ENCODE assay signal across 7 cellular contexts in genomic region chr17:66301864-66302741, GRCh38. TPM values are rescaled to one million over a fixed set of nuclear protein-coding genes. Genes with fewer than 3 reads are reported as not detected.
A peak's percentile ranks its signal among the peaks of the same experiment; 100 is the strongest.
DNase-seq lines count a peak whose midpoint lies in the region; ATAC-seq and TF ChIP-seq lines count a peak whose summit lies in the region.

PRKCA (plus strand) TSS chr17:66302613.

- TF ChIP-seq POLR2A in GM15510 (IDR thresholded peaks at IDR 0.05; ENCODE audit: borderline replicate concordance, extremely low read depth, insufficient read length), result peak; percentile 20

- WGBS in liver, result under 1% methylated on average over 100 of the region's 117 CpGs

- H3K9ac ChIP-seq in liver (ENCODE audit: low read depth in 1 of 2, low read length in 2 of 2), result peak within 1 kb of the TSS; percentile 8 to 68

- H3K4me1 ChIP-seq in liver (ENCODE audit: control insufficient read depth in 4 of 4, insufficient read depth in 4 of 4, low read length in 3 of 4), result peaks cover 6 to 22% (median 14%) of the 10 kb centered on the region in 4 donors

- DNase-seq in NCI-H345 (lab: John Stamatoyannopoulos, UW), result peak; percentile 79
- DNase-seq in activated CD4-positive, alpha-beta T cell treated with anti-CD3 and anti-CD28 coated beads, Interleukin-2, amount 50 U/mL, for 48 hours, result peak; percentile 69 to 75
- peak; percentile 25 to 79 for DNase-seq in dermis microvascular lymphatic vessel endothelial cell (ENCODE audit: low read depth in 2 of 2)
- DNase-seq in stimulated activated CD4-positive, alpha-beta T cell treated with anti-CD3 and anti-CD28 coated beads, Interleukin-4, amount 100 ng/mL, for 1 hour, result peak; percentile 74

- peak; percentile 75 for ATAC-seq in HG02852 (IDR thresholded peaks at IDR 0.05; ENCODE audit: unreplicated experiment)

- peak in 1 of 2 donors; percentile 14 for TF ChIP-seq RAD21 in liver (IDR thresholded peaks at IDR 0.05)

- no peak for TF ChIP-seq CTCF in liver (IDR thresholded peaks at IDR 0.05; ENCODE audit: low read depth, low read length, missing input control)

- no peaks in the 10 kb centered on the region for H3K9me3 ChIP-seq in liver (ENCODE audit: control insufficient read depth in 4 of 4, low read length in 3 of 4)

- H3K27ac ChIP-seq in liver (ENCODE audit: low read depth in 1 of 2, low read length in 2 of 2), result peak within 1 kb of the TSS; percentile 64 to 86

- H3K36me3 ChIP-seq in liver (ENCODE audit: control insufficient read depth in 4 of 4, insufficient read depth in 3 of 4, low read depth in 1 of 4, low read length in 3 of 4), result no peaks in the 10 kb centered on the region

- no peaks in the 10 kb centered on the region for H3K27me3 ChIP-seq in liver (ENCODE audit: control insufficient read depth in 4 of 4, insufficient read depth in 4 of 4, low read length in 3 of 4)

- H3K4me3 ChIP-seq in liver (ENCODE audit: low read depth in 1 of 3, low read length in 3 of 3), result peak within 1 kb of the TSS; percentile 73 to 95 (median 92)

TF ChIP-seq in liver, 16 proteins besides CTCF, POLR2A, EP300 and RAD21:
- TF ChIP-seq GABPA (IDR thresholded peaks at IDR 0.05 in 1 of 2, conservative IDR thresholded peaks at IDR 0.05 in 1 of 2) (no peak), NR2F2 (IDR thresholded peaks at IDR 0.05) (no peak)
TF ChIP-seq in liver: peak in this region for 0.

RNA-seq across cellular contexts. Expression of gene PRKCA, which starts in this region (rescaled TPM):
- 3.6 and 7.1 TPM in 2 replicates for total RNA-seq in dermis microvascular lymphatic vessel endothelial cell
- 10 to 100 TPM in 1 of 2 donors, 1 to 10 TPM in 1; 7.6 to 14.1 TPM for total RNA-seq in liver
- 1 to 10 TPM; 3.0 to 3.3 TPM for polyA plus RNA-seq in liver

Comparison
In these comparisons a context has a peak if more than half of its experiments do, and no peak if none do; other contexts are left out.
1. Peak in every context shown above with its lines: DNase-seq, ATAC-seq, H3K4me3 ChIP-seq and H3K27ac ChIP-seq.